ENCODE assay signal across 27 cellular contexts in the genomic region with DNA sequence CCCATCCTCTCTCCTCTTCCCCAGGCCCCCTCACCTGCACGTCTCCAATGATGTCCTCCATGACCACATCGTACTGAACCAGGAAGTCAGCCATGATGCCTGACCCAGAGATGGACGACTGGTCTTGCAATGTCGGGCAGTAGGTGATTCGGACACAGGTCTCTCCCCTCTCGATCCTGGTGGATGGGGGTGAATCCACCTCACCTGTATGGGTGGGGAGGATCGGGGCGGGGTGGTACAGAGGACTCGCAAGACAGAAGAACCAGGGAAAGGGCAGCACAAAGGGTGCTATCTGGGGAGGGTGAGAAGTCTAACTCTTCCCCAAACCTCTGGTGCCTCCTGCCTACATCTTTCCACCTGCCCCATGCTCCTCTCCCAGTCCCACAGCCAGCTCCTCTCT. TPM values are rescaled to one million over a fixed set of nuclear protein-coding genes. Genes with fewer than 3 reads are reported as not detected.
A peak's percentile ranks its signal among the peaks of the same experiment; 100 is the strongest.
DNase-seq lines count a peak whose midpoint lies in the region; ATAC-seq, FAIRE-seq and TF ChIP-seq lines count a peak whose summit lies in the region.
"Had no signal": no experiment of that assay in that cellular context is flagged by ENCODE, and none has a peak within 500 bp of the region (broad histone marks: within the 10 kb centered on the region; RNA-seq: fewer than 3 reads in every experiment).

No MANE protein-coding gene starts in this region.

- no peaks in the 10 kb centered on the region for H3K9me2 ChIP-seq in PC-3 (replicated peaks; ENCODE audit: low read length)

- H3K9ac ChIP-seq in PC-3 (ENCODE audit: low read length) (no peak overlapping the region), mesenchymal stem cell (ENCODE audit: low read length) (no peak overlapping the region), kidney (ENCODE audit: low read length in 2 of 2) (no peak overlapping the region)
- H3K9ac ChIP-seq: BLaER1 treated with 17β-estradiol and CSF1 and Interleukin-3, amounts not matched to agents 10 nM and 100 nM; GM23248 had no signal

- DNase-seq in PC-3 (no peak), mesenchymal stem cell (no peak), neural crest cell (ENCODE audit: low read depth, low spot score) (no peak), kidney (no peak), DMS79 treated with DMSO at 0.1 percent for 48 hours (lab: John Stamatoyannopoulos, UW) (no peak)
- DNase-seq: 8988T; ACHN; AML-193; BE2C; CD4-positive, alpha-beta T cell; CD8-positive, alpha-beta memory T cell; DMS 273 treated with DMSO at 0.1 percent for 48 hours; DMS79; GF-D8; GM23248; H7; HCEC 1CT had no signal

- H3K4me1 ChIP-seq in PC-3 (ENCODE audit: insufficient read depth, low read length) (peaks cover 4% of the 10 kb centered on the region; the same call in 1 of the 2 replicates), mesenchymal stem cell (ENCODE audit: control insufficient read depth, insufficient read depth, low read depth, low read length) (no peaks in the 10 kb centered on the region), kidney (ENCODE audit: control insufficient read depth in 1 of 2, insufficient read depth in 1 of 2, low read depth in 1 of 2, low read length in 2 of 2) (no peaks in the 10 kb centered on the region)
- H3K4me1 ChIP-seq: A549; BE2C; BLaER1 treated with 17β-estradiol and CSF1 and Interleukin-3, amounts not matched to agents 10 nM and 100 nM had no signal

- no peaks in the 10 kb centered on the region for H3K27me3 Mint-ChIP-seq in neural crest cell (ENCODE audit: low read depth)
- H3K27me3 Mint-ChIP-seq: CD4-positive, alpha-beta T cell had no signal

- CTCF ChIA-PET in PC-3 (lab: Charles Lee): no interaction called here

- intact Hi-C loops in PC-3 (cut with micrococcal nuclease) (loop anchor here (5.0 kb wide), 1 partner anchor 151 kb away; no protein-coding TSS in a partner anchor), kidney (cut with DNase I) (no loop called here)

- no TSS peak for BruUV-seq in PC-3 (replicated peaks; lab: Mats Ljungman, UMichigan)

- TF ChIP-seq CTCF in PC-3 (conservative IDR thresholded peaks at IDR 0.05; ENCODE audit: low read depth, low read length): no peak
- no peak for TF ChIP-seq CTCF in neural crest cell (conservative IDR thresholded peaks at IDR 0.05)
- TF ChIP-seq CTCF in kidney (IDR thresholded peaks at IDR 0.05; ENCODE audit: borderline replicate concordance, extremely low read depth, insufficient read depth): no peak

- H3K27ac Mint-ChIP-seq in neural crest cell (ENCODE audit: unreplicated experiment): peak overlapping the region; percentile 97
- H3K27ac Mint-ChIP-seq: CD4-positive, alpha-beta T cell; CD8-positive, alpha-beta memory T cell had no signal

- no peaks in the 10 kb centered on the region for H4K20me1 ChIP-seq in PC-3 (ENCODE audit: low read length)
- H4K20me1 ChIP-seq: BLaER1 treated with 17β-estradiol and CSF1 and Interleukin-3, amounts not matched to agents 10 nM and 100 nM had no signal

- H3K18ac ChIP-seq in mesenchymal stem cell (ENCODE audit: low read depth in 1 of 2, low read length in 2 of 2): peak overlapping the region; percentile 21 to 52

- no peak overlapping the region for H4K8ac ChIP-seq in mesenchymal stem cell (ENCODE audit: low read length)

- peaks cover 24% of the 10 kb centered on the region for H3K9me3 Mint-ChIP-seq in neural crest cell
- H3K9me3 Mint-ChIP-seq: CD4-positive, alpha-beta T cell; CD8-positive, alpha-beta memory T cell had no signal

- H3K27me3 ChIP-seq in PC-3 (ENCODE audit: low read length) (no peaks in the 10 kb centered on the region), mesenchymal stem cell (ENCODE audit: control insufficient read depth in 1 of 2, insufficient read depth in 1 of 2, low read length in 2 of 2) (peaks cover 3 to 31% of the 10 kb centered on the region in 2 experiments)
- H3K27me3 ChIP-seq: BE2C had no signal

- no peak overlapping the region for H3K4me3 ChIP-seq in PC-3 (ENCODE audit: low read length)
- no peak overlapping the region for H3K4me3 ChIP-seq in mesenchymal stem cell (ENCODE audit: insufficient read depth in 1 of 2, low read depth in 1 of 2, low read length in 2 of 2)
- no peak overlapping the region for H3K4me3 ChIP-seq in kidney (ENCODE audit: low read length in 2 of 2)
- H3K4me3 ChIP-seq: A549; BLaER1 treated with 17β-estradiol and CSF1 and Interleukin-3, amounts not matched to agents 10 nM and 100 nM; GM23248 had no signal

- no peak overlapping the region for H3K4me2 ChIP-seq in PC-3 (ENCODE audit: low read length)
- H3K4me2 ChIP-seq in mesenchymal stem cell (ENCODE audit: low read length, poor library complexity, severe bottlenecking): no peak overlapping the region
- H3K4me2 ChIP-seq: A549; BLaER1 treated with 17β-estradiol and CSF1 and Interleukin-3, amounts not matched to agents 10 nM and 100 nM had no signal

- peaks cover 17% of the 10 kb centered on the region for H3K4me1 Mint-ChIP-seq in neural crest cell
- H3K4me1 Mint-ChIP-seq: CD14-positive monocyte had no signal

- no peak overlapping the region for H2BK120ac ChIP-seq in mesenchymal stem cell (ENCODE audit: low read depth, low read length)

- no peak overlapping the region for H2AFZ ChIP-seq in PC-3 (ENCODE audit: low read length)
- H2AFZ ChIP-seq in mesenchymal stem cell (ENCODE audit: low read depth, low read length): no peak overlapping the region
- H2AFZ ChIP-seq: GM23248 had no signal

- no peak for ATAC-seq in PC-3
- ATAC-seq in GM19023 (IDR thresholded peaks at IDR 0.05; ENCODE audit: unreplicated experiment): no peak
- ATAC-seq: A549 had no signal

- H3K36me3 ChIP-seq in PC-3 (ENCODE audit: low read depth, low read length): no peaks in the 10 kb centered on the region
- no peaks in the 10 kb centered on the region for H3K36me3 ChIP-seq in mesenchymal stem cell (ENCODE audit: control insufficient read depth in 1 of 2, insufficient read depth in 2 of 2, low read depth in 1 of 2, low read length in 2 of 2)
- no peaks in the 10 kb centered on the region for H3K36me3 ChIP-seq in kidney (ENCODE audit: control insufficient read depth in 1 of 2, insufficient read depth in 2 of 2, low read length in 2 of 2)
- H3K36me3 ChIP-seq: BE2C; BLaER1 treated with 17β-estradiol and CSF1 and Interleukin-3, amounts not matched to agents 10 nM and 100 nM had no signal

- H3K79me1 ChIP-seq in mesenchymal stem cell (replicated peaks; ENCODE audit: low read length, poor library complexity, severe bottlenecking): no peaks in the 10 kb centered on the region

- H2BK15ac ChIP-seq in mesenchymal stem cell (ENCODE audit: low read depth, poor library complexity, severe bottlenecking): no peak overlapping the region

- H3K79me2 ChIP-seq in PC-3 (ENCODE audit: low read length): no peaks in the 10 kb centered on the region

- H3K4ac ChIP-seq in mesenchymal stem cell (ENCODE audit: low read depth in 1 of 2, low read length in 2 of 2): no peak overlapping the region

- H3K14ac ChIP-seq in mesenchymal stem cell (ENCODE audit: low read length in 2 of 2): no peak overlapping the region

- H3K9me3 ChIP-seq in PC-3 (ENCODE audit: low read length): no peaks in the 10 kb centered on the region
- H3K9me3 ChIP-seq in mesenchymal stem cell (ENCODE audit: control insufficient read depth, low read length): no peaks in the 10 kb centered on the region
- H3K9me3 ChIP-seq in kidney (ENCODE audit: control insufficient read depth in 1 of 2, low read length in 2 of 2): no peaks in the 10 kb centered on the region
- H3K9me3 ChIP-seq: A549, BE2C had no signal

- H3K27ac ChIP-seq in PC-3 (ENCODE audit: low read length) (peak overlapping the region; percentile 58), mesenchymal stem cell (ENCODE audit: low read length, poor library complexity, severe bottlenecking) (no peak overlapping the region), kidney (ENCODE audit: low read depth in 2 of 2, low read length in 2 of 2) (no peak overlapping the region)
- H3K27ac ChIP-seq: A549; BLaER1 treated with 17β-estradiol and CSF1 and Interleukin-3, amounts not matched to agents 10 nM and 100 nM; GM23248 had no signal

- H3K4me3 Mint-ChIP-seq in neural crest cell: no peak overlapping the region
- H3K4me3 Mint-ChIP-seq: CD14-positive monocyte; CD4-positive, alpha-beta T cell; CD8-positive, alpha-beta memory T cell had no signal

- no peak overlapping the region for H2BK12ac ChIP-seq in mesenchymal stem cell (ENCODE audit: low read length in 2 of 2)

- no peak overlapping the region for H3K23ac ChIP-seq in mesenchymal stem cell (ENCODE audit: low read length in 2 of 2)

- no peaks in the 10 kb centered on the region for H3F3A ChIP-seq in PC-3 (ENCODE audit: low read length, unreplicated experiment)

- FAIRE-seq in kidney (lab: Jason Lieb, UNC): no peak
- FAIRE-seq: D721Med, GM12891, GM18507 had no signal

- H3K36me3 Mint-ChIP-seq in neural crest cell (ENCODE audit: low read depth): peaks cover 5% of the 10 kb centered on the region
- H3K36me3 Mint-ChIP-seq: CD14-positive monocyte; CD8-positive, alpha-beta memory T cell had no signal

- POLR2A ChIA-PET in PC-3 (lab: Charles Lee; ENCODE audit: unreplicated experiment): no interaction called here

- peak overlapping the region; percentile 50 for H4K91ac ChIP-seq in mesenchymal stem cell (ENCODE audit: low read length)

- WGBS in mesenchymal stem cell: no CpG with 5 or more reads among the region's 9 CpGs

- no peak overlapping the region for H2AK5ac ChIP-seq in mesenchymal stem cell (ENCODE audit: low read length, severe bottlenecking)

- no peak overlapping the region for H2BK5ac ChIP-seq in mesenchymal stem cell (ENCODE audit: low read depth, low read length, poor library complexity, severe bottlenecking)

RNA-seq across cellular contexts. Expression of gene ITIH6, which starts 9.6 kb away (rescaled TPM):
- total RNA-seq in PC-3 (2014; rRNA removed) (not detected in 2 replicates), neural crest cell (0.05 and 0.30 TPM in 2 replicates), kidney (not detected)
- polyA plus RNA-seq in mesenchymal stem cell (2013, experiment 1 of 2): 0.07 TPM
- 0.11 TPM for polyA plus RNA-seq in mesenchymal stem cell (2013, experiment 2 of 2)
- not detected for polyA plus RNA-seq in kidney (ENCODE audit: insufficient read depth, low read depth, low replicate concordance)
- total RNA-seq: CD4-positive, alpha-beta T cell; CD8-positive, alpha-beta memory T cell; Daoy; G401; GM23248; H1; H7 had no signal
- polyA plus RNA-seq: CD14-positive monocyte; CD8-positive, alpha-beta memory T cell; GM23248 had no signal

RNA-seq across cellular contexts. Expression of gene MAGED2, which starts 19.1 kb away (rescaled TPM):
- 61.4 and 67.9 TPM in 2 replicates for total RNA-seq in PC-3 (2014; rRNA removed)
- 305 TPM for polyA plus RNA-seq in mesenchymal stem cell (2013, experiment 1 of 2)
- polyA plus RNA-seq in mesenchymal stem cell (2013, experiment 2 of 2): 313 TPM
- total RNA-seq in neural crest cell: 238 and 259 TPM in 2 replicates
- total RNA-seq in kidney: 185 TPM
- 285 TPM for polyA plus RNA-seq in kidney (ENCODE audit: insufficient read depth, low read depth, low replicate concordance)
